In the genomic region with DNA sequence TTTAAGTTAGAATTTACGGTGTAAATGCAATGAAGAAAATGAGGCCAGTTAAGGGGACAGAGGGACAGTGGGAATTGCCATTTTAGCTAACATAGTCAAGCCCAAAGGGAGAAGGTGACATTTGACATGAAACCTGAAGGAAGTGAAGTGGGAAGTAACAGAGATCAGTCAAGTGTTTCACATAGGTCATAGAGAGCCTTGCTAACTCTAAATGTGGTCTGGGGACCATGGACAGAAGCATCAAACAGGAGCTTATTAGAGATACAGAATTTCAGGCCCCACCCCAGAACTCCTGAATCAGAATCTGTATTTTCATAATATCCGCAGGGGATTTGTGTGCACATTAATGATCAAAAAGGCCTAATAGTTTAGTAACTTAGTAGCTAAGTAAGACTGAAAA, we compare ENCODE assay signal across 32 cellular contexts.
"Had no signal": no experiment of that assay in that cellular context is flagged by ENCODE, and none has a peak within 500 bp of the region (broad histone marks: within the 10 kb centered on the region; RNA-seq: fewer than 3 reads in every experiment).

No MANE protein-coding gene starts in this region.

- H3K27ac ChIP-seq: adrenal gland, ascending aorta, body of pancreas, brain microvascular endothelial cell, breast epithelium, cardiac muscle cell had no signal

- H3K27me3 ChIP-seq: adrenal gland, ascending aorta, body of pancreas, brain microvascular endothelial cell, breast epithelium, cardiac muscle cell had no signal

- ATAC-seq: activated naive CD4-positive, alpha-beta T cell treated with anti-CD3 and anti-CD28 coated beads, Interleukin-2, amount 50 U/mL, for 72 hours; activated naive CD8-positive, alpha-beta T cell treated with anti-CD3 and anti-CD28 coated beads, Interleukin-2, amount 50 U/mL, for 24 hours; activated T-cell treated with anti-CD3 and anti-CD28 coated beads, Interleukin-2, amount 50 U/mL, for 4 hours; activated T-cell treated with anti-CD3 and anti-CD28 coated beads, Interleukin-2, amount 50 U/mL, for 72 hours; activated T-helper 17 cell treated with anti-CD3 and anti-CD28 coated beads, Interleukin-2, amount 50 U/mL, for 72 hours; body of pancreas had no signal

- H3K4me3 ChIP-seq: adrenal gland, ascending aorta, body of pancreas, breast epithelium, cardiac muscle cell had no signal

- H3K4me1 ChIP-seq: adrenal gland, ascending aorta, body of pancreas, breast epithelium had no signal

- DNase-seq: activated effector memory CD4-positive, alpha-beta T cell treated with anti-CD3 and anti-CD28 coated beads, Interleukin-2, amount 50 U/mL, for 16 hours; activated effector memory CD4-positive, alpha-beta T cell treated with Interleukin-2 at 50 U/mL for 16 hours; activated gamma-delta T cell; activated gamma-delta T cell treated with Interleukin-2 at 50 U/mL for 16 hours; activated naive CD4-positive, alpha-beta T cell; activated naive CD4-positive, alpha-beta T cell treated with anti-CD3 and anti-CD28 coated beads for 36 hours; activated naive CD4-positive, alpha-beta T cell treated with anti-CD3 and anti-CD28 coated beads, Interleukin-2, amount 10 ng/mL, durations not matched to agents 7 days and 5 days; activated naive CD4-positive, alpha-beta T cell treated with anti-CD3 and anti-CD28 coated beads, Interleukin-2, amount 50 U/mL, for 16 hours; activated naive CD4-positive, alpha-beta T cell treated with Interleukin-2 at 50 U/mL for 16 hours; activated naive CD8-positive, alpha-beta T cell treated with anti-CD3 and anti-CD28 coated beads for 36 hours; activated naive CD8-positive, alpha-beta T cell treated with anti-CD3 and anti-CD28 coated beads, Interleukin-2, amount 10 ng/mL, durations not matched to agents 7 days and 5 days; activated naive CD8-positive, alpha-beta T cell treated with anti-CD3 and anti-CD28 coated beads, Interleukin-2, amount 50 U/mL, for 24 hours; activated T-cell treated with anti-CD3 and anti-CD28 coated beads, Interleukin-2, amount 50 U/mL, for 1 hour; activated T-cell treated with anti-CD3 and anti-CD28 coated beads, Interleukin-2, amount 50 U/mL, for 24 hours; activated T-cell treated with anti-CD3 and anti-CD28 coated beads, Interleukin-2, amount 50 U/mL, for 4 hours; activated T-cell treated with anti-CD3 and anti-CD28 coated beads, Interleukin-2, amount 50 U/mL, for 48 hours; activated T-cell treated with anti-CD3 and anti-CD28 coated beads, Interleukin-2, amount 50 U/mL, for 72 hours; adrenal gland; amniotic stem cell; amygdala; anterior cingulate cortex; aorta; body of pancreas; brain microvascular endothelial cell; caudate nucleus; central memory CD4-positive, alpha-beta T cell; cerebellar nuclear complex had no signal

- H3K36me3 ChIP-seq: adrenal gland, ascending aorta, brain microvascular endothelial cell, breast epithelium, cardiac muscle cell had no signal

- H3K9me3 ChIP-seq: adrenal gland, ascending aorta, body of pancreas, breast epithelium had no signal
